In the genomic region with DNA sequence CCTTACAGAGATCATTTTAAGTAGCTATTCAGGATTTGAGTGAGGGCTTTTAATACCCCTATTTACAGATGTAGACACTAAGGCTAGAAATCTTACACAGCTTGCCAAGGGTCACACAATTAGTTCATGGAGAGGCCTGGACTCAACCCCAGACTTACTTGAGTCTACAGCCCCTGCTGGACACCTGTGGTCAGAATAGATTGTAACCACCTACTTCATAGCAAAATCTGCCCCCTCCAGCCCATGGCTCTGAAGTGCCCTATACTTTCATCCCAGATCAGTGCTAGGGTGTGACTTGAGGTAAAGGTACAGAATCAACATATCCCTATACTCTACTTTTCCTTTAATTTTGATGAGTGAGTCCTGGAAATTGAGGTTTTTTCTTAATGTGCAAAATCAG, we compare ENCODE assay signal across 22 cellular contexts.
"Had no signal": no experiment of that assay in that cellular context is flagged by ENCODE, and none has a peak within 500 bp of the region (broad histone marks: within the 10 kb centered on the region; RNA-seq: fewer than 3 reads in every experiment).

No MANE protein-coding gene starts in this region.

- H3K27ac ChIP-seq: dorsolateral prefrontal cortex, esophagus muscularis mucosa, gastrocnemius medialis, heart right ventricle, sigmoid colon, skin epidermis, stomach, thoracic aorta had no signal

- H3K9me3 ChIP-seq: esophagus muscularis mucosa, gastrocnemius medialis, heart right ventricle, mucosa of descending colon, sigmoid colon, stomach, thoracic aorta had no signal

- FAIRE-seq: endometrium, islet of Langerhans, urothelium cell line had no signal

- H3K4me1 Mint-ChIP-seq: naive thymus-derived CD8-positive, alpha-beta T cell had no signal

- DNase-seq: cortex of kidney; dorsolateral prefrontal cortex; effector CD8-positive, alpha-beta T cell; gastrocnemius medialis; heart right ventricle; hypothalamus; kidney glomerular epithelial cell; mucosa of descending colon; naive thymus-derived CD8-positive, alpha-beta T cell; posterior cingulate gyrus; sigmoid colon; stimulated activated CD4-positive, alpha-beta T cell treated with anti-CD3 and anti-CD28 coated beads, Interleukin-12 subunit alpha, Interleukin-12 subunit beta, amount 100 ng/mL, for 4 hours; stimulated activated naive CD4-positive, alpha-beta T cell; stomach; substantia nigra; trophoblast cell had no signal

- H3K27ac Mint-ChIP-seq: naive thymus-derived CD8-positive, alpha-beta T cell had no signal

- ATAC-seq: gastrocnemius medialis; heart right ventricle; mucosa of descending colon; naive thymus-derived CD8-positive, alpha-beta T cell had no signal

- H3K36me3 Mint-ChIP-seq: naive thymus-derived CD8-positive, alpha-beta T cell had no signal

- H3K4me3 Mint-ChIP-seq: naive thymus-derived CD8-positive, alpha-beta T cell had no signal

- H3K36me3 ChIP-seq: esophagus muscularis mucosa, gastrocnemius medialis, heart right ventricle, sigmoid colon, stomach, thoracic aorta had no signal

- H3K4me3 ChIP-seq: dorsolateral prefrontal cortex, esophagus muscularis mucosa, gastrocnemius medialis, heart right ventricle, mucosa of descending colon, sigmoid colon, skin epidermis, stomach, thoracic aorta had no signal

- H3K4me1 ChIP-seq: esophagus muscularis mucosa, gastrocnemius medialis, sigmoid colon, stomach had no signal

- H3K27me3 ChIP-seq: dorsolateral prefrontal cortex, esophagus muscularis mucosa, gastrocnemius medialis, heart right ventricle, sigmoid colon, stomach had no signal
